ENCODE assay signal across 8 cellular contexts in genomic region chr20:33791959-33792597, GRCh38. TPM values are rescaled to one million over a fixed set of nuclear protein-coding genes. Genes with fewer than 3 reads are reported as not detected.
DNase-seq lines count a peak whose midpoint lies in the region; TF ChIP-seq lines count a peak whose summit lies in the region.

No MANE protein-coding gene starts in this region.

- intact Hi-C loops in left ventricle myocardium inferior (cut with micrococcal nuclease) = no loop called here

- H3K27me3 ChIP-seq in left ventricle myocardium inferior (ENCODE audit: low read depth) = no peaks in the 10 kb centered on the region

- no peaks in the 10 kb centered on the region for H3K36me3 ChIP-seq in left ventricle myocardium inferior

- peak; percentile 83 for TF ChIP-seq CTCF in left ventricle myocardium inferior (IDR thresholded peaks at IDR 0.05; ENCODE audit: borderline replicate concordance)

- H3K27ac ChIP-seq in left ventricle myocardium inferior (replicated peaks) = peak overlapping the region; percentile 73

- H3K4me3 ChIP-seq in left ventricle myocardium inferior = no peak overlapping the region

- DNase-seq in DMS 273 (lab: John Stamatoyannopoulos, UW; ENCODE audit: unreplicated experiment) (peak; percentile 58), DMS 273 treated with DMSO at 0.1 percent for 48 hours (lab: John Stamatoyannopoulos, UW) (no peak), RPMI7951 (ENCODE audit: low read depth) (peak; percentile 23), left ventricle myocardium inferior (no peak), pons (ENCODE audit: low spot score) (no peak), epidermal melanocyte (ENCODE audit: insufficient read length, low spot score) (no peak)
- DNase-seq in activated naive CD4-positive, alpha-beta T cell treated with anti-CD3 and anti-CD28 coated beads, Interleukin-2, amount 50 U/mL, for 16 hours = peak; percentile 50
- DNase-seq in stimulated activated CD4-positive, alpha-beta T cell treated with anti-CD3 and anti-CD28 coated beads, Interleukin-12 subunit alpha, Interleukin-12 subunit beta, amount 100 ng/mL, for 48 hours (ENCODE audit: low read depth in 2 of 3, low spot score in 1 of 3) = peak in 2 of 3 donors; percentile 26 to 52

- peaks cover 46% of the 10 kb centered on the region for H3K4me1 ChIP-seq in left ventricle myocardium inferior

- H3K9me3 ChIP-seq in left ventricle myocardium inferior (replicated peaks) = no peaks in the 10 kb centered on the region

RNA-seq across cellular contexts. Expression of gene CHMP4B, which starts 19.1 kb away (rescaled TPM):
- 47.8 and 54.1 TPM in 2 replicates for total RNA-seq in RPMI7951 (2014; rRNA removed; shearing (Covaris generic))
- total RNA-seq in left ventricle myocardium inferior = 104 TPM

Comparison
In these comparisons a context has a peak if more than half of its experiments do, and no peak if none do; other contexts are left out.
1. DNase-seq: peak in DMS 273 (single experiment), RPMI7951 (single experiment), activated naive CD4-positive, alpha-beta T cell treated with anti-CD3 and anti-CD28 coated beads, Interleukin-2, amount 50 U/mL, for 16 hours (single experiment) and stimulated activated CD4-positive, alpha-beta T cell treated with anti-CD3 and anti-CD28 coated beads, Interleukin-12 subunit alpha, Interleukin-12 subunit beta, amount 100 ng/mL, for 48 hours (2 of 3); none in DMS 273 treated with DMSO at 0.1 percent for 48 hours (single experiment), left ventricle myocardium inferior (single experiment), pons (single experiment) and epidermal melanocyte (single experiment).